ENCODE assay signal across 1 cellular context in the genomic region with DNA sequence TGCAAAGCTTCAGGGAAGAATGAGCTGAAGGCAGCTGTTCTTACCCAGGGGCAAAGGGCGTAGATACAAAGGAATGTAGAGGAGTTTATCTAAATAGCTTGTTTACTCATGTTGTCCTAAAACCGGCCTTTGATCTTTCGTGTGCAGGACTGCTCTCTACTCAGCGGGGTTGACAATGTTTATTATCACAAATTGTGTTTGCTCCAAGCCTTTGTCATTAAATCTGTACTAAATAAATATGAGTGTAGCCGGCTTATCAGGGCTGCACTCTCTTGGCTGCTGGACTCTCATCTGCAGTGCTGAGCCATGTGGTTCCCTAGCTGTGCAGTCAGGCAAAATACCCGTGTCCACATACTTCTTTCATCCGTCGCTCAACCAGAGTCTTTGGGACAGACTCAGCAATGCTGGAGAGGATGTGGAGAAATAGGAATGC.
A peak's percentile ranks its signal among the peaks of the same experiment; 100 is the strongest.
TF ChIP-seq lines count a peak whose summit lies in the region.

No MANE protein-coding gene starts in this region.

TF ChIP-seq in HepG2, 621 proteins besides CTCF, POLR2A, EP300 and RAD21 (continued from another document and continues in another):
- TF ChIP-seq TEAD3 (CRISPR knock-in tag; optimal IDR thresholded peaks at IDR 0.05; ENCODE audit: borderline replicate concordance) (peak; percentile 77), REST (IDR thresholded peaks at IDR 0.05; ENCODE audit: borderline replicate concordance in 1 of 2, low read depth in 1 of 2, low read length in 2 of 2) (peak in 1 of 2 experiments; percentile 70; a peak in 1 of 4 replicates), HOXA5 (CRISPR knock-in tag; IDR thresholded peaks at IDR 0.05) (peak; percentile 57; the same call in 1 of the 2 replicates), ZNF766 (CRISPR knock-in tag; IDR thresholded peaks at IDR 0.05; ENCODE audit: borderline replicate concordance) (0 out of 2 replicates have a peak, but pooled peaks have one; percentile 55), NR0B2 (CRISPR knock-in tag; IDR thresholded peaks at IDR 0.05) (no peak), AGO1 (IDR thresholded peaks at IDR 0.05; ENCODE audit: low read depth, low read length, poor library complexity, severe bottlenecking) (no peak), ZNF20 (CRISPR knock-in tag; IDR thresholded peaks at IDR 0.05) (no peak), SRSF4 (IDR thresholded peaks at IDR 0.05; ENCODE audit: low read depth, low read length, poor library complexity, severe bottlenecking) (no peak), MTA3 (CRISPR knock-in tag; IDR thresholded peaks at IDR 0.05) (no peak), HNF1A (IDR thresholded peaks at IDR 0.05; ENCODE audit: low read depth) (peak; percentile 50), HNF1A (CRISPR knock-in tag; IDR thresholded peaks at IDR 0.05; ENCODE audit: borderline replicate concordance) (peak; percentile 50; the same call in 1 of the 2 replicates), FOXP4 (CRISPR knock-in tag; IDR thresholded peaks at IDR 0.05) (peak; percentile 98), MIXL1 (CRISPR knock-in tag; IDR thresholded peaks at IDR 0.05) (peak; percentile 87; the same call in 1 of the 2 replicates), TBX3 (IDR thresholded peaks at IDR 0.05; ENCODE audit: borderline replicate concordance) (peak; percentile 96), ZNF598 (CRISPR knock-in tag; IDR thresholded peaks at IDR 0.05; ENCODE audit: borderline replicate concordance) (0 out of 2 replicates have a peak, but pooled peaks have one; percentile 34), NFIC (IDR thresholded peaks at IDR 0.05; ENCODE audit: low read length) (peak; percentile 81), NCOA2 (CRISPR knock-in tag; IDR thresholded peaks at IDR 0.05) (peak; percentile 86), RBAK (CRISPR knock-in tag; IDR thresholded peaks at IDR 0.05) (no peak), RBFOX2 (IDR thresholded peaks at IDR 0.05; ENCODE audit: low read depth, low read length) (no peak), KDM5A (IDR thresholded peaks at IDR 0.05; ENCODE audit: borderline replicate concordance, low read length) (no peak), ZNF550 (CRISPR knock-in tag; IDR thresholded peaks at IDR 0.05; ENCODE audit: borderline replicate concordance) (no peak)
- TF ChIP-seq, protein P1, sequence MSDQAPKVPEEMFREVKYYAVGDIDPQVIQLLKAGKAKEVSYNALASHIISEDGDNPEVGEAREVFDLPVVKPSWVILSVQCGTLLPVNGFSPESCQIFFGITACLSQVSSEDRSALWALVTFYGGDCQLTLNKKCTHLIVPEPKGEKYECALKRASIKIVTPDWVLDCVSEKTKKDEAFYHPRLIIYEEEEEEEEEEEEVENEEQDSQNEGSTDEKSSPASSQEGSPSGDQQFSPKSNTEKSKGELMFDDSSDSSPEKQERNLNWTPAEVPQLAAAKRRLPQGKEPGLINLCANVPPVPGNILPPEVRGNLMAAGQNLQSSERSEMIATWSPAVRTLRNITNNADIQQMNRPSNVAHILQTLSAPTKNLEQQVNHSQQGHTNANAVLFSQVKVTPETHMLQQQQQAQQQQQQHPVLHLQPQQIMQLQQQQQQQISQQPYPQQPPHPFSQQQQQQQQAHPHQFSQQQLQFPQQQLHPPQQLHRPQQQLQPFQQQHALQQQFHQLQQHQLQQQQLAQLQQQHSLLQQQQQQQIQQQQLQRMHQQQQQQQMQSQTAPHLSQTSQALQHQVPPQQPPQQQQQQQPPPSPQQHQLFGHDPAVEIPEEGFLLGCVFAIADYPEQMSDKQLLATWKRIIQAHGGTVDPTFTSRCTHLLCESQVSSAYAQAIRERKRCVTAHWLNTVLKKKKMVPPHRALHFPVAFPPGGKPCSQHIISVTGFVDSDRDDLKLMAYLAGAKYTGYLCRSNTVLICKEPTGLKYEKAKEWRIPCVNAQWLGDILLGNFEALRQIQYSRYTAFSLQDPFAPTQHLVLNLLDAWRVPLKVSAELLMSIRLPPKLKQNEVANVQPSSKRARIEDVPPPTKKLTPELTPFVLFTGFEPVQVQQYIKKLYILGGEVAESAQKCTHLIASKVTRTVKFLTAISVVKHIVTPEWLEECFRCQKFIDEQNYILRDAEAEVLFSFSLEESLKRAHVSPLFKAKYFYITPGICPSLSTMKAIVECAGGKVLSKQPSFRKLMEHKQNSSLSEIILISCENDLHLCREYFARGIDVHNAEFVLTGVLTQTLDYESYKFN (CRISPR knock-in tag; conservative IDR thresholded peaks at IDR 0.05), result peak; percentile 88
- TF ChIP-seq, protein P2, sequence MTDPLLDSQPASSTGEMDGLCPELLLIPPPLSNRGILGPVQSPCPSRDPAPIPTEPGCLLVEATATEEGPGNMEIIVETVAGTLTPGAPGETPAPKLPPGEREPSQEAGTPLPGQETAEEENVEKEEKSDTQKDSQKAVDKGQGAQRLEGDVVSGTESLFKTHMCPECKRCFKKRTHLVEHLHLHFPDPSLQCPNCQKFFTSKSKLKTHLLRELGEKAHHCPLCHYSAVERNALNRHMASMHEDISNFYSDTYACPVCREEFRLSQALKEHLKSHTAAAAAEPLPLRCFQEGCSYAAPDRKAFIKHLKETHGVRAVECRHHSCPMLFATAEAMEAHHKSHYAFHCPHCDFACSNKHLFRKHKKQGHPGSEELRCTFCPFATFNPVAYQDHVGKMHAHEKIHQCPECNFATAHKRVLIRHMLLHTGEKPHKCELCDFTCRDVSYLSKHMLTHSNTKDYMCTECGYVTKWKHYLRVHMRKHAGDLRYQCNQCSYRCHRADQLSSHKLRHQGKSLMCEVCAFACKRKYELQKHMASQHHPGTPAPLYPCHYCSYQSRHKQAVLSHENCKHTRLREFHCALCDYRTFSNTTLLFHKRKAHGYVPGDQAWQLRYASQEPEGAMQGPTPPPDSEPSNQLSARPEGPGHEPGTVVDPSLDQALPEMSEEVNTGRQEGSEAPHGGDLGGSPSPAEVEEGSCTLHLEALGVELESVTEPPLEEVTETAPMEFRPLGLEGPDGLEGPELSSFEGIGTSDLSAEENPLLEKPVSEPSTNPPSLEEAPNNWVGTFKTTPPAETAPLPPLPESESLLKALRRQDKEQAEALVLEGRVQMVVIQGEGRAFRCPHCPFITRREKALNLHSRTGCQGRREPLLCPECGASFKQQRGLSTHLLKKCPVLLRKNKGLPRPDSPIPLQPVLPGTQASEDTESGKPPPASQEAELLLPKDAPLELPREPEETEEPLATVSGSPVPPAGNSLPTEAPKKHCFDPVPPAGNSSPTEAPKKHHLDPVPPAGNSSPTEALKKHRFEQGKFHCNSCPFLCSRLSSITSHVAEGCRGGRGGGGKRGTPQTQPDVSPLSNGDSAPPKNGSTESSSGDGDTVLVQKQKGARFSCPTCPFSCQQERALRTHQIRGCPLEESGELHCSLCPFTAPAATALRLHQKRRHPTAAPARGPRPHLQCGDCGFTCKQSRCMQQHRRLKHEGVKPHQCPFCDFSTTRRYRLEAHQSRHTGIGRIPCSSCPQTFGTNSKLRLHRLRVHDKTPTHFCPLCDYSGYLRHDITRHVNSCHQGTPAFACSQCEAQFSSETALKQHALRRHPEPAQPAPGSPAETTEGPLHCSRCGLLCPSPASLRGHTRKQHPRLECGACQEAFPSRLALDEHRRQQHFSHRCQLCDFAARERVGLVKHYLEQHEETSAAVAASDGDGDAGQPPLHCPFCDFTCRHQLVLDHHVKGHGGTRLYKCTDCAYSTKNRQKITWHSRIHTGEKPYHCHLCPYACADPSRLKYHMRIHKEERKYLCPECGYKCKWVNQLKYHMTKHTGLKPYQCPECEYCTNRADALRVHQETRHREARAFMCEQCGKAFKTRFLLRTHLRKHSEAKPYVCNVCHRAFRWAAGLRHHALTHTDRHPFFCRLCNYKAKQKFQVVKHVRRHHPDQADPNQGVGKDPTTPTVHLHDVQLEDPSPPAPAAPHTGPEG (CRISPR knock-in tag; IDR thresholded peaks at IDR 0.05), result no peak
- TF ChIP-seq, protein P3, sequence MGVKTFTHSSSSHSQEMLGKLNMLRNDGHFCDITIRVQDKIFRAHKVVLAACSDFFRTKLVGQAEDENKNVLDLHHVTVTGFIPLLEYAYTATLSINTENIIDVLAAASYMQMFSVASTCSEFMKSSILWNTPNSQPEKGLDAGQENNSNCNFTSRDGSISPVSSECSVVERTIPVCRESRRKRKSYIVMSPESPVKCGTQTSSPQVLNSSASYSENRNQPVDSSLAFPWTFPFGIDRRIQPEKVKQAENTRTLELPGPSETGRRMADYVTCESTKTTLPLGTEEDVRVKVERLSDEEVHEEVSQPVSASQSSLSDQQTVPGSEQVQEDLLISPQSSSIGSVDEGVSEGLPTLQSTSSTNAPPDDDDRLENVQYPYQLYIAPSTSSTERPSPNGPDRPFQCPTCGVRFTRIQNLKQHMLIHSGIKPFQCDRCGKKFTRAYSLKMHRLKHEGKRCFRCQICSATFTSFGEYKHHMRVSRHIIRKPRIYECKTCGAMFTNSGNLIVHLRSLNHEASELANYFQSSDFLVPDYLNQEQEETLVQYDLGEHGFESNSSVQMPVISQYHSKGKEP (CRISPR knock-in tag; IDR thresholded peaks at IDR 0.05), result no peak
